In genomic region chr6:114055758-114056157, GRCh38 we compare ENCODE assay signal across 15 cellular contexts.
DNase-seq lines count a peak whose midpoint lies in the region; ATAC-seq and TF ChIP-seq lines count a peak whose summit lies in the region.
"Had no signal": no experiment of that assay in that cellular context is flagged by ENCODE, and none has a peak within 500 bp of the region (broad histone marks: within the 10 kb centered on the region; RNA-seq: fewer than 3 reads in every experiment).

No MANE protein-coding gene starts in this region.

- H3K4me2 ChIP-seq in IMR-90 (ENCODE audit: low read depth, low read length): peak overlapping the region; percentile 45; the same call in 1 of the 2 replicates

- H3K27ac Mint-ChIP-seq in mesothelial cell of epicardium: peak overlapping the region; percentile 67
- H3K27ac Mint-ChIP-seq: CD14-positive monocyte; CD8-positive, alpha-beta T cell had no signal

- H2AFZ ChIP-seq in IMR-90 (replicated peaks; ENCODE audit: low read length, poor library complexity): no peak overlapping the region

- H3K36me3 ChIP-seq in IMR-90 (ENCODE audit: control insufficient read depth, insufficient read depth, low read length): no peaks in the 10 kb centered on the region
- H3K36me3 ChIP-seq: HAP-1 had no signal

- H3K23ac ChIP-seq in IMR-90 (ENCODE audit: low read depth, low read length): no peak overlapping the region

- in situ Hi-C loops in IMR-90 (cut with MboI; ENCODE audit: low sequenced_read_pairs): no loop called here

- no peak overlapping the region for H3K9ac ChIP-seq in IMR-90 (ENCODE audit: low read depth, low read length)

- dilution Hi-C loops in IMR-90 (cut with HindIII; ENCODE audit: low sequenced_read_pairs, unreplicated experiment): no loop called here

- 0 out of 4 replicates have a peak overlapping the region, but pooled peaks of 1 of the 2 experiments have one; percentile 4 for H4K8ac ChIP-seq in IMR-90 (ENCODE audit: low read depth in 2 of 2, low read length in 2 of 2)

- H3K27ac ChIP-seq in IMR-90 (ENCODE audit: insufficient read depth, low read length): no peak overlapping the region
- peak overlapping the region in 51 of 59 donors; percentile 2 to 76 (median 57) for H3K27ac ChIP-seq in dorsolateral prefrontal cortex
- H3K27ac ChIP-seq: 22Rv1 had no signal

- CTCF ChIA-PET in IMR-90 (lab: Yijun Ruan, JAX): interaction anchor here (0.7 to 1.0 kb wide), 3 partner anchors 19 to 89 kb away, joined by 3 to 4 read pairs (median 4); no protein-coding TSS in a partner anchor

- no CpG with 5 or more reads among the region's 2 CpGs for WGBS in IMR-90 (ENCODE audit: extremely low coverage in 2 of 2, insufficient read length in 1 of 2), 2 experiments

- H2AK5ac ChIP-seq in IMR-90 (ENCODE audit: low read depth, low read length): no peak overlapping the region

- TF ChIP-seq POLR2A in IMR-90 (IDR thresholded peaks at IDR 0.05; ENCODE audit: low read depth, low read length): no peak

- DNase-seq in NCI-H1694 treated with DMSO at 0.1 percent for 48 hours (lab: John Stamatoyannopoulos, UW) (peak; percentile 65), NCI-H1694 (lab: John Stamatoyannopoulos, UW) (no peak), IMR-90 (peak; percentile 36), dorsolateral prefrontal cortex (no peak), mesothelial cell of epicardium (ENCODE audit: low spot score in 2 of 2, unreplicated experiment in 2 of 2) (no peak), KG1 (lab: John Stamatoyannopoulos, UW) (no peak)
- no peak for DNase-seq in activated T-cell treated with anti-CD3 and anti-CD28 coated beads, Interleukin-2, amount 50 U/mL, for 4 hours
- DNase-seq: CD8-positive, alpha-beta T cell; DMS153; DMS79 treated with DMSO at 0.1 percent for 48 hours; EL had no signal

- H3K36me3 Mint-ChIP-seq in mesothelial cell of epicardium: no peaks in the 10 kb centered on the region
- H3K36me3 Mint-ChIP-seq in activated T-cell treated with anti-CD3 and anti-CD28 coated beads, Interleukin-2, amount 50 U/mL, for 4 hours (ENCODE audit: insufficient read depth): no peaks in the 10 kb centered on the region
- H3K36me3 Mint-ChIP-seq: CD14-positive monocyte; CD8-positive, alpha-beta T cell had no signal

- peaks cover 22% of the 10 kb centered on the region for H3K4me1 Mint-ChIP-seq in mesothelial cell of epicardium
- no peaks in the 10 kb centered on the region for H3K4me1 Mint-ChIP-seq in activated T-cell treated with anti-CD3 and anti-CD28 coated beads, Interleukin-2, amount 50 U/mL, for 4 hours (ENCODE audit: low read depth)
- H3K4me1 Mint-ChIP-seq: CD14-positive monocyte had no signal

- no peak overlapping the region for H3K4me3 Mint-ChIP-seq in mesothelial cell of epicardium
- H3K4me3 Mint-ChIP-seq in activated T-cell treated with anti-CD3 and anti-CD28 coated beads, Interleukin-2, amount 50 U/mL, for 4 hours: no peak overlapping the region
- H3K4me3 Mint-ChIP-seq: CD14-positive monocyte; CD8-positive, alpha-beta T cell had no signal

- H3K56ac ChIP-seq in IMR-90 (ENCODE audit: extremely low read depth, insufficient read depth, low read length): no peak overlapping the region

- H2BK20ac ChIP-seq in IMR-90 (ENCODE audit: low read depth, low read length): no peak overlapping the region

- H3K27me3 ChIP-seq in IMR-90 (ENCODE audit: control insufficient read depth, insufficient read depth, low read length): no peaks in the 10 kb centered on the region
- H3K27me3 ChIP-seq in dorsolateral prefrontal cortex: no peaks in the 10 kb centered on the region

- BruUV-seq in IMR-90 (replicated peaks; lab: Mats Ljungman, UMichigan): no TSS peak

- H2AK9ac ChIP-seq in IMR-90 (replicated peaks; ENCODE audit: low read depth, low read length, poor library complexity): no peak overlapping the region

- no peaks in the 10 kb centered on the region for H3K27me3 Mint-ChIP-seq in mesothelial cell of epicardium (ENCODE audit: low read depth)
- no peaks in the 10 kb centered on the region for H3K27me3 Mint-ChIP-seq in activated T-cell treated with anti-CD3 and anti-CD28 coated beads, Interleukin-2, amount 50 U/mL, for 4 hours (ENCODE audit: low read depth)

- no peak overlapping the region for H2BK15ac ChIP-seq in IMR-90 (ENCODE audit: low read depth, low read length)

- no peaks in the 10 kb centered on the region; the same call in 1 of the 2 replicates for H3K9me1 ChIP-seq in IMR-90 (ENCODE audit: insufficient read depth, low read length)

- H2BK120ac ChIP-seq in IMR-90 (ENCODE audit: low read depth, low read length): no peak overlapping the region

- no peak overlapping the region for H2BK5ac ChIP-seq in IMR-90 (ENCODE audit: low read depth, low read length, poor library complexity, severe bottlenecking)

- H4K5ac ChIP-seq in IMR-90 (ENCODE audit: low read depth, low read length): no peak overlapping the region

- no peaks in the 10 kb centered on the region for H3K79me1 ChIP-seq in IMR-90 (ENCODE audit: low read depth in 1 of 2, low read length in 2 of 2)

- intact Hi-C loops in IMR-90 (cut with micrococcal nuclease): no loop called here
- intact Hi-C loops in dorsolateral prefrontal cortex (cut with DNase I): no loop called here

- H3K18ac ChIP-seq in IMR-90 (ENCODE audit: low read depth, low read length): no peak overlapping the region

- H3K9me3 Mint-ChIP-seq in mesothelial cell of epicardium: no peaks in the 10 kb centered on the region
- H3K9me3 Mint-ChIP-seq in activated T-cell treated with anti-CD3 and anti-CD28 coated beads, Interleukin-2, amount 50 U/mL, for 4 hours: no peaks in the 10 kb centered on the region
- H3K9me3 Mint-ChIP-seq: CD8-positive, alpha-beta T cell had no signal

- TF ChIP-seq RAD21 in IMR-90 (IDR thresholded peaks at IDR 0.05; ENCODE audit: low read length): no peak

- no peak overlapping the region for H3K4ac ChIP-seq in IMR-90 (ENCODE audit: low read depth, low read length)

- H3K4me1 ChIP-seq in IMR-90 (ENCODE audit: control insufficient read depth, insufficient read depth, low read length): peaks cover 5% of the 10 kb centered on the region
- H3K4me1 ChIP-seq: HAP-1 had no signal

- ATAC-seq in IMR-90 (ENCODE audit: low read depth) (peak; percentile 69), GM18867 (IDR thresholded peaks at IDR 0.05; ENCODE audit: unreplicated experiment) (no peak)
- no peak for ATAC-seq in activated T-cell treated with anti-CD3 and anti-CD28 coated beads, Interleukin-2, amount 50 U/mL, for 4 hours
- ATAC-seq: CD8-positive, alpha-beta T cell had no signal

- no peak overlapping the region for H3K14ac ChIP-seq in IMR-90 (replicated peaks; ENCODE audit: low read depth, low read length)

- no peak overlapping the region for H4K91ac ChIP-seq in IMR-90 (ENCODE audit: insufficient read depth, low read depth, low read length)

- H3K9me3 ChIP-seq in IMR-90 (ENCODE audit: control insufficient read depth, insufficient read depth, low read length): no peaks in the 10 kb centered on the region
- H3K9me3 ChIP-seq: HAP-1 had no signal

- POLR2A ChIA-PET in IMR-90 (lab: Charles Lee; ENCODE audit: unreplicated experiment): no interaction called here

- H4K20me1 ChIP-seq in IMR-90 (ENCODE audit: insufficient read depth, low read length): no peaks in the 10 kb centered on the region

- TF ChIP-seq CTCF in IMR-90 (conservative IDR thresholded peaks at IDR 0.05; ENCODE audit: low read depth, low read length) (no peak), dorsolateral prefrontal cortex (IDR thresholded peaks at IDR 0.05 in 54 of 56, conservative IDR thresholded peaks at IDR 0.05 in 2 of 56; ENCODE audit: low read depth in 1 of 56, partially characterized antibody in 56 of 56) (peak in 1 of 56 donors; percentile 3), mesothelial cell of epicardium (IDR thresholded peaks at IDR 0.05; ENCODE audit: unreplicated experiment) (no peak)

- H3K4me3 ChIP-seq in IMR-90 (ENCODE audit: insufficient read depth, low read depth, low read length) (no peak overlapping the region), dorsolateral prefrontal cortex (peak overlapping the region in 2 of 59 donors; percentile 11 to 19)
- H3K4me3 ChIP-seq: HAP-1 had no signal

TF ChIP-seq in IMR-90, 13 proteins besides CTCF, POLR2A, EP300 and RAD21:
- no peak for TF ChIP-seq MAFK (IDR thresholded peaks at IDR 0.05; ENCODE audit: low read depth, low read length)
- TF ChIP-seq FOS (IDR thresholded peaks at IDR 0.05; ENCODE audit: low read depth, low read length): no peak
- no peak for TF ChIP-seq BHLHE40 (IDR thresholded peaks at IDR 0.05; ENCODE audit: low read depth, low read length)
- TF ChIP-seq SMC3 (IDR thresholded peaks at IDR 0.05; ENCODE audit: low read depth, low read length): no peak
- no peak for TF ChIP-seq CEBPB (IDR thresholded peaks at IDR 0.05; ENCODE audit: low read depth, low read length)
- TF ChIP-seq CHD1 (IDR thresholded peaks at IDR 0.05; ENCODE audit: low read depth, low read length): no peak
- no peak for TF ChIP-seq MXI1 (IDR thresholded peaks at IDR 0.05; ENCODE audit: borderline replicate concordance, low read depth, low read length)
- no peak for TF ChIP-seq USF2 (IDR thresholded peaks at IDR 0.05; ENCODE audit: low read depth, low read length)
- TF ChIP-seq MAZ (IDR thresholded peaks at IDR 0.05; ENCODE audit: borderline replicate concordance, low read depth, low read length): no peak
- TF ChIP-seq RFX5 (IDR thresholded peaks at IDR 0.05; ENCODE audit: low read depth, low read length): no peak
- TF ChIP-seq ELK1 (IDR thresholded peaks at IDR 0.05; ENCODE audit: borderline replicate concordance, low read depth, low read length): no peak
- no peak for TF ChIP-seq RCOR1 (IDR thresholded peaks at IDR 0.05; ENCODE audit: insufficient replicate concordance, low read length)
- TF ChIP-seq NFE2L2 (IDR thresholded peaks at IDR 0.05; ENCODE audit: low read depth, low read length): no peak

Comparison
In these comparisons a context has a peak if more than half of its experiments do, and no peak if none do; other contexts are left out.
1. DNase-seq: peak in NCI-H1694 treated with DMSO at 0.1 percent for 48 hours (single experiment) and IMR-90 (single experiment); none in NCI-H1694 (single experiment), dorsolateral prefrontal cortex (0 of 10), mesothelial cell of epicardium (0 of 2), KG1 (single experiment) and activated T-cell treated with anti-CD3 and anti-CD28 coated beads, Interleukin-2, amount 50 U/mL, for 4 hours (single experiment).